In genomic region chr1:27353166-27353565, GRCh38 we compare ENCODE assay signal across 1 cellular context.
A peak's percentile ranks its signal among the peaks of the same experiment; 100 is the strongest.
TF ChIP-seq lines count a peak whose summit lies in the region.

No MANE protein-coding gene starts in this region.

TF ChIP-seq in HepG2, 621 proteins besides CTCF, POLR2A, EP300 and RAD21:
- TF ChIP-seq ZSCAN5A (CRISPR knock-in tag; IDR thresholded peaks at IDR 0.05; ENCODE audit: borderline replicate concordance): no peak
- TF ChIP-seq AGO2 (optimal IDR thresholded peaks at IDR 0.05; ENCODE audit: low read depth, low read length): peak; percentile 43
TF ChIP-seq in HepG2: peak in this region for 1.
